31 cellular contexts compared by ENCODE assay signal in genomic region chr15:77731945-77732344, GRCh38.
"Had no signal": no experiment of that assay in that cellular context is flagged by ENCODE, and none has a peak within 500 bp of the region (broad histone marks: within the 10 kb centered on the region; RNA-seq: fewer than 3 reads in every experiment).

No MANE protein-coding gene starts in this region.

- H3K27me3 ChIP-seq: brain microvascular endothelial cell had no signal

- DNase-seq: activated B cell treated with CpG ODN at 0.5 μM for 24 hours; activated CD4-positive, alpha-beta T cell treated with anti-CD3 and anti-CD28 coated beads for 48 hours; activated CD4-positive, alpha-beta T cell treated with anti-CD3 and anti-CD28 coated beads, Interleukin-2, amount 50 U/mL, for 1 hour; activated CD4-positive, alpha-beta T cell treated with anti-CD3 and anti-CD28 coated beads, Interleukin-2, amount 50 U/mL, for 48 hours; activated CD8-positive, alpha-beta memory T cell treated with anti-CD3 and anti-CD28 coated beads for 24 hours; activated CD8-positive, alpha-beta T cell treated with anti-CD3 and anti-CD28 coated beads for 36 hours; activated effector memory CD4-positive, alpha-beta T cell treated with Interleukin-2 at 50 U/mL for 16 hours; activated gamma-delta T cell treated with Interleukin-2 at 50 U/mL for 16 hours; activated naive CD4-positive, alpha-beta T cell treated with anti-CD3 and anti-CD28 coated beads, Interleukin-2, amount 50 U/mL, for 16 hours; activated naive CD4-positive, alpha-beta T cell treated with Interleukin-2 at 50 U/mL for 16 hours; activated T-cell treated with anti-CD3 and anti-CD28 coated beads, Interleukin-2, amount 50 U/mL, for 4 hours; amniotic stem cell; brain microvascular endothelial cell; cortex of kidney; dermis blood vessel endothelial cell; effector CD4-positive, alpha-beta T cell; effector memory CD8-positive, alpha-beta T cell; esophagus squamous epithelium; foreskin melanocyte; heart right ventricle; T-helper 17 cell; T1000; WERI-Rb-1 had no signal

- ATAC-seq: activated CD4-positive, CD25-positive, alpha-beta regulatory T cell treated with anti-CD3 and anti-CD28 coated beads, Interleukin-2, amount 50 U/mL, for 24 hours; activated CD8-positive, alpha-beta T cell treated with anti-CD3 and anti-CD28 coated beads for 36 hours; activated T-cell treated with anti-CD3 and anti-CD28 coated beads, Interleukin-2, amount 50 U/mL, for 4 hours; activated T-helper 17 cell treated with anti-CD3 and anti-CD28 coated beads, Interleukin-2, amount 50 U/mL, for 72 hours; effector memory CD8-positive, alpha-beta T cell; gastroesophageal sphincter; heart right ventricle; T-helper 17 cell had no signal

- FAIRE-seq: astrocyte, bronchial epithelial cell, colon, endothelial cell of umbilical vein had no signal

- H3K4me3 ChIP-seq: esophagus squamous epithelium, gastroesophageal sphincter, heart right ventricle had no signal

- H3K36me3 ChIP-seq: brain microvascular endothelial cell, esophagus squamous epithelium, gastroesophageal sphincter, heart right ventricle, WERI-Rb-1 had no signal

- H3K9me3 ChIP-seq: esophagus squamous epithelium, gastroesophageal sphincter, heart right ventricle had no signal

- H3K27ac ChIP-seq: brain microvascular endothelial cell, epithelial cell of prostate, esophagus squamous epithelium, gastroesophageal sphincter, heart right ventricle, WERI-Rb-1 had no signal

- H3K4me1 ChIP-seq: esophagus squamous epithelium, gastroesophageal sphincter, heart right ventricle had no signal
